Comparison of ENCODE assay signal across 8 cellular contexts in the genomic region with DNA sequence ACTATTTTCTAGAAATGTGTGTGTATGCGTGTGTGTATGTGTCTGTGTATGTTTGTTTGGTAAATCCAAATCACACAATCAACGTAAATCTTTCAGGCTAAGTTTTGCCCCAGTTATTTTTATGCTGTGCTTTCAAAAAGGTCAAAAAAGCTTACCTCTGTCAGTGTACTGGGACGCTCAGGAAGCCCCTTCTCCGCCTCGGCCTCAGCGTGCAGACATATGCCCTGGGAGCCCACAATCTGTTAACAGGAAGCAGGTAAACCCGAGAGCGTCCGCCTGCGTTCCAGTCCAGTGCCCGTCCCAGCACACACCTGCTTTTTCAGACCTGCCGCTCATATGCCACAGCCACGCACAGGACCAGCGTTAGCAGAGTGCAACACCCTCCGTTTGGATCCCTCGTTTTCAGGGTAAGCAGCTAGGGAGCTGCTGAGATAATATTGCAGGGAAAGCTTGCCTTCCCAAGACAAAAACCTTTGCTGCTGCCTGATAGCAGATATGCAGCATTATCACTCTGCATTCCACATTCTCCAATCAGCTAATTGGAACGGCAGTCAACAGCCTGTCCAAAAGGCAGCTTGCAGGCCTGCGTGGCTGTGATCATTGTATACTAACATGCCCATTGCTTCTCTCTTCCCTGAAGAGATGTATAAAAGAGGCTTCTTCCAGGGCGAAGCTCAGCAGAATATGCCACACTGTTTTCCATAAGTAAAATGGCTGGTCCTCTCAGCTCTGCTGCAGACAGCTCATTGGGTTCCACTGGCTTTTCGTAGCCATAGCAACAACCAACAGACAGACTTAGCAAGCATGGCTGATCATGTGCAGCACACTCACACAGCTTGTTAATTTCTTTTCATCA. TPM values are rescaled to one million over a fixed set of nuclear protein-coding genes. Genes with fewer than 3 reads are reported as not detected.
DNase-seq lines count a peak whose midpoint lies in the region; ATAC-seq and TF ChIP-seq lines count a peak whose summit lies in the region.

A gene with protein sequence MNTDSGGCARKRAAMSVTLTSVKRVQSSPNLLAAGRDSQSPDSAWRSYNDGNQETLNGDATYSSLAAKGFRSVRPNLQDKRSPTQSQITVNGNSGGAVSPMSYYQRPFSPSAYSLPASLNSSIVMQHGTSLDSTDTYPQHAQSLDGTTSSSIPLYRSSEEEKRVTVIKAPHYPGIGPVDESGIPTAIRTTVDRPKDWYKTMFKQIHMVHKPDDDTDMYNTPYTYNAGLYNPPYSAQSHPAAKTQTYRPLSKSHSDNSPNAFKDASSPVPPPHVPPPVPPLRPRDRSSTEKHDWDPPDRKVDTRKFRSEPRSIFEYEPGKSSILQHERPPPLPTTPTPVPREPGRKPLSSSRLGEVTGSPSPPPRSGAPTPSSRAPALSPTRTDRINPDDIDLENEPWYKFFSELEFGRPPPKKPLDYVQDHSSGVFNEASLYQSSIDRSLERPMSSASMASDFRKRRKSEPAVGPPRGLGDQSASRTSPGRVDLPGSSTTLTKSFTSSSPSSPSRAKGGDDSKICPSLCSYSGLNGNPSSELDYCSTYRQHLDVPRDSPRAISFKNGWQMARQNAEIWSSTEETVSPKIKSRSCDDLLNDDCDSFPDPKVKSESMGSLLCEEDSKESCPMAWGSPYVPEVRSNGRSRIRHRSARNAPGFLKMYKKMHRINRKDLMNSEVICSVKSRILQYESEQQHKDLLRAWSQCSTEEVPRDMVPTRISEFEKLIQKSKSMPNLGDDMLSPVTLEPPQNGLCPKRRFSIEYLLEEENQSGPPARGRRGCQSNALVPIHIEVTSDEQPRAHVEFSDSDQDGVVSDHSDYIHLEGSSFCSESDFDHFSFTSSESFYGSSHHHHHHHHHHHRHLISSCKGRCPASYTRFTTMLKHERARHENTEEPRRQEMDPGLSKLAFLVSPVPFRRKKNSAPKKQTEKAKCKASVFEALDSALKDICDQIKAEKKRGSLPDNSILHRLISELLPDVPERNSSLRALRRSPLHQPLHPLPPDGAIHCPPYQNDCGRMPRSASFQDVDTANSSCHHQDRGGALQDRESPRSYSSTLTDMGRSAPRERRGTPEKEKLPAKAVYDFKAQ (N-terminal part only) (minus strand): TSS at position 686 of the 856 bp plus-strand sequence. CDS start 121,623 bp downstream, outside the sequence.

- no peaks in the 10 kb centered on the region for H3K36me3 ChIP-seq in SJSA1
- H3K36me3 ChIP-seq in naive thymus-derived CD4-positive, alpha-beta T cell (ENCODE audit: control insufficient read depth in 2 of 3, insufficient read depth in 3 of 3, low read length in 3 of 3) = no peaks in the 10 kb centered on the region

- intact Hi-C loops in naive thymus-derived CD4-positive, alpha-beta T cell (cut with micrococcal nuclease) = no loop called here

- H3K9me3 Mint-ChIP-seq in naive thymus-derived CD4-positive, alpha-beta T cell = peaks cover 0 to 4% (median 0%) of the 10 kb centered on the region in 11 donors

- no peak within 1 kb of the TSS for H3K4me3 ChIP-seq in SJSA1
- no peak within 1 kb of the TSS for H3K4me3 ChIP-seq in naive thymus-derived CD4-positive, alpha-beta T cell (ENCODE audit: low read length)

- POLR2A ChIA-PET in naive thymus-derived CD4-positive, alpha-beta T cell (lab: Charles Lee) = no interaction called here

- no peaks in the 10 kb centered on the region for H3K9me3 ChIP-seq in SJSA1 (replicated peaks)
- H3K9me3 ChIP-seq in naive thymus-derived CD4-positive, alpha-beta T cell (ENCODE audit: control insufficient read depth in 2 of 3, low read length in 3 of 3) = no peaks in the 10 kb centered on the region

- peak; percentile 91 for ATAC-seq in GM21423 (IDR thresholded peaks at IDR 0.05; ENCODE audit: unreplicated experiment)
- ATAC-seq in foreskin keratinocyte = peak; percentile 90
- no peak for ATAC-seq in naive thymus-derived CD4-positive, alpha-beta T cell

- H3K27ac ChIP-seq in SJSA1 (no peak within 1 kb of the TSS), foreskin keratinocyte (peak within 1 kb of the TSS; percentile 61)
- no peak within 1 kb of the TSS for H3K27ac ChIP-seq in naive thymus-derived CD4-positive, alpha-beta T cell (ENCODE audit: low read depth, low read length)

- no peak for TF ChIP-seq CTCF in foreskin keratinocyte (conservative IDR thresholded peaks at IDR 0.05)

- H3K4me1 ChIP-seq in SJSA1 (replicated peaks) = no peaks in the 10 kb centered on the region
- peaks cover 3% of the 10 kb centered on the region for H3K4me1 ChIP-seq in foreskin keratinocyte
- no peaks in the 10 kb centered on the region for H3K4me1 ChIP-seq in naive thymus-derived CD4-positive, alpha-beta T cell (ENCODE audit: control insufficient read depth in 2 of 2, insufficient read depth in 2 of 2, low read length in 2 of 2)

- no peak within 1 kb of the TSS for H3K27ac Mint-ChIP-seq in naive thymus-derived CD4-positive, alpha-beta T cell

- H3K27me3 ChIP-seq in SJSA1 (replicated peaks) = no peaks in the 10 kb centered on the region
- H3K27me3 ChIP-seq in foreskin keratinocyte = no peaks in the 10 kb centered on the region
- no peaks in the 10 kb centered on the region for H3K27me3 ChIP-seq in naive thymus-derived CD4-positive, alpha-beta T cell (ENCODE audit: control insufficient read depth in 2 of 2, insufficient read depth in 2 of 2, low read length in 2 of 2)

- CTCF ChIA-PET in naive thymus-derived CD4-positive, alpha-beta T cell (lab: Charles Lee) = interaction anchor here (0.6 kb wide), 1 partner anchor 125 kb away, joined by 4 read pairs; no protein-coding TSS in a partner anchor

- no peak within 1 kb of the TSS for H3K4me3 Mint-ChIP-seq in naive thymus-derived CD4-positive, alpha-beta T cell

- DNase-seq in DMS153 treated with DMSO at 0.1 percent for 48 hours (lab: John Stamatoyannopoulos, UW; ENCODE audit: unreplicated experiment) (peak; percentile 75), HT1080 (ENCODE audit: low read depth) (peak; percentile 49), SJSA1 (ENCODE audit: low read depth in 1 of 2, low spot score in 2 of 2) (no peak), foreskin keratinocyte (peak; percentile 37 to 68), nucleus accumbens (lab: John Stamatoyannopoulos, UW) (peak in 40 of 56 donors; percentile 5 to 84 (median 37)), T-helper 1 cell (no peak)
- no peak for DNase-seq in naive thymus-derived CD4-positive, alpha-beta T cell

- peaks cover 9 to 38% (median 28%) of the 10 kb centered on the region in 5 donors for H3K27me3 Mint-ChIP-seq in naive thymus-derived CD4-positive, alpha-beta T cell

- H3K4me1 Mint-ChIP-seq in naive thymus-derived CD4-positive, alpha-beta T cell = peaks cover 0 to 5% (median 0%) of the 10 kb centered on the region in 7 donors

- no peaks in the 10 kb centered on the region for H3K36me3 Mint-ChIP-seq in naive thymus-derived CD4-positive, alpha-beta T cell

RNA-seq across cellular contexts. Expression of the gene that starts here (rescaled TPM):
- total RNA-seq in HT1080 (2014; rRNA removed; shearing (Covaris generic)) = 9.3 and 14.6 TPM in 2 replicates
- polyA plus RNA-seq in HT1080 (2015; cell fraction: cytosol; rRNA removed) = 30.9 and 36.6 TPM in 2 replicates
- polyA plus RNA-seq in HT1080 (2015; cell fraction: nucleus; rRNA removed) = 74.0 and 79.3 TPM in 2 replicates
- total RNA-seq in SJSA1 (2014; rRNA removed; shearing (Covaris generic)) = 9.0 and 17.4 TPM in 2 replicates
- 1.2 and 1.9 TPM in 2 replicates for total RNA-seq in foreskin keratinocyte
- polyA plus RNA-seq in foreskin keratinocyte = 0.37 and 0.47 TPM in 2 replicates
- total RNA-seq in naive thymus-derived CD4-positive, alpha-beta T cell = 1 to 10 TPM in 1 of 5 experiments, under 1 TPM in 1, not detected in 3; 0.21 to 1.4 TPM
- not detected for polyA plus RNA-seq in naive thymus-derived CD4-positive, alpha-beta T cell

Comparison
In these comparisons a context has a peak if more than half of its experiments do, and no peak if none do; other contexts are left out.
1. DNase-seq: peak in DMS153 treated with DMSO at 0.1 percent for 48 hours (single experiment), HT1080 (single experiment), foreskin keratinocyte (2 of 2) and nucleus accumbens (40 of 56); none in SJSA1 (0 of 2), naive thymus-derived CD4-positive, alpha-beta T cell (0 of 9) and T-helper 1 cell (0 of 5).